13 cellular contexts compared by ENCODE assay signal in genomic region chr1:59747469-59748014, GRCh38.
"Had no signal": no experiment of that assay in that cellular context is flagged by ENCODE, and none has a peak within 500 bp of the region (broad histone marks: within the 10 kb centered on the region; RNA-seq: fewer than 3 reads in every experiment).

No MANE protein-coding gene starts in this region.

- H3K9me3 Mint-ChIP-seq: activated T-helper 2 cell treated with anti-CD3 and anti-CD28 coated beads, Interferon-gamma antibody, Interleukin-2, Interleukin-4, amounts not matched to agents 10 μg/mL and 5 μg/mL and 100 μg/mL, durations not matched to agents 14 hours and 24 hours and 36 hours; brain; natural killer cell; WTC11 had no signal

- H3K27me3 Mint-ChIP-seq: brain; dendritic cell treated with granulocyte-macrophage colony-stimulating factor and Interleukin-4, amounts not matched to agents 40 ng/mL and 50 ng/mL, for 4 days had no signal

- H3K27me3 ChIP-seq: adrenal gland, stomach had no signal

- H3K36me3 Mint-ChIP-seq: brain, natural killer cell, WTC11 had no signal

- H3K27ac ChIP-seq: adrenal gland, thoracic aorta had no signal

- H3K9me3 ChIP-seq: adrenal gland, stomach, thoracic aorta had no signal

- DNase-seq: activated CD4-positive, alpha-beta T cell treated with anti-CD3 and anti-CD28 coated beads for 48 hours; activated naive CD4-positive, alpha-beta T cell treated with anti-CD3 and anti-CD28 coated beads, Interleukin-2, amount 50 U/mL, for 16 hours; adrenal gland; cerebellar nuclear complex; hypothalamus; natural killer cell; stimulated activated CD4-positive, alpha-beta T cell treated with anti-CD3 and anti-CD28 coated beads, Interleukin-4, amount 100 ng/mL, for 24 hours; stomach had no signal

- H3K4me3 Mint-ChIP-seq: brain; dendritic cell treated with granulocyte-macrophage colony-stimulating factor and Interleukin-4, amounts not matched to agents 40 ng/mL and 50 ng/mL, for 4 days; natural killer cell; WTC11 had no signal

- H3K4me1 Mint-ChIP-seq: natural killer cell had no signal

- H3K36me3 ChIP-seq: adrenal gland, stomach, thoracic aorta had no signal

- H3K4me3 ChIP-seq: adrenal gland, stomach, thoracic aorta had no signal

- ATAC-seq: natural killer cell, WTC11 had no signal

- H3K27ac Mint-ChIP-seq: activated T-helper 2 cell treated with anti-CD3 and anti-CD28 coated beads, Interferon-gamma antibody, Interleukin-2, Interleukin-4, amounts not matched to agents 10 μg/mL and 5 μg/mL and 100 μg/mL, durations not matched to agents 14 hours and 24 hours and 36 hours; dendritic cell treated with granulocyte-macrophage colony-stimulating factor and Interleukin-4, amounts not matched to agents 40 ng/mL and 50 ng/mL, for 4 days; natural killer cell; WTC11 had no signal
